In the genomic region with DNA sequence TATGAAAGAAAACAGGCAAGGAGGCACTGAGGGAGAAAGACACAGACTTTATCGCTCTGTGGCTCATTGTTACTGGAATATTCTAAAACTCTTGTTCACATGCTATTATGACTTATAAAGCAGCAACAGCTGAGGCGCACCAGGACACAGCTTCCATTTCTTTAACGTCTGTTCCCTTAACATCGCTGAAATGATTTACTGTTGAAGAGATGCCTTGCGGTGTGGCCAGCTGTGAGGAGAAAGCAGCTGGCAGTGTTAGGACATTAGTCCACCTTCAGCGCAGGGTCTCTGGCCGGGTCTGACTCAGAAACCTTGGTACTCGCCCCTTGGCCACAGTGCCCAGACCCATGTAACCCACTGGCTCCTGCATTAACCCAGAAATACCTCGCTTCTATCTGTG, we compare ENCODE assay signal across 2 cellular contexts.
TF ChIP-seq lines count a peak whose summit lies in the region.

No MANE protein-coding gene starts in this region.

TF ChIP-seq in HCT116, 20 proteins besides CTCF, POLR2A, EP300 and RAD21:
- TF ChIP-seq FOSL1 (IDR thresholded peaks at IDR 0.05; ENCODE audit: low read depth) (no peak), REST (IDR thresholded peaks at IDR 0.05; ENCODE audit: low read depth) (no peak), MAX (IDR thresholded peaks at IDR 0.05) (no peak), YY1 (IDR thresholded peaks at IDR 0.05; ENCODE audit: extremely low read depth, insufficient replicate concordance, low read depth, low read length) (no peak), ZFX (IDR thresholded peaks at IDR 0.05) (no peak), EZH2phosphoT487 (IDR thresholded peaks at IDR 0.05; ENCODE audit: borderline replicate concordance) (no peak), ZNF274 (IDR thresholded peaks at IDR 0.05; ENCODE audit: low read depth, low read length) (no peak), EZH2 (IDR thresholded peaks at IDR 0.05) (no peak), TCF7L2 (IDR thresholded peaks at IDR 0.05; ENCODE audit: borderline replicate concordance, extremely low read depth, insufficient read depth, insufficient read length) (no peak), EGR1 (IDR thresholded peaks at IDR 0.05; ENCODE audit: low read depth) (no peak), SP1 (IDR thresholded peaks at IDR 0.05; ENCODE audit: low read depth) (no peak), POLR2AphosphoS5 (IDR thresholded peaks at IDR 0.05; ENCODE audit: low read depth, low read length) (no peak), SIN3A (IDR thresholded peaks at IDR 0.05; ENCODE audit: low read depth) (no peak), ELF1 (IDR thresholded peaks at IDR 0.05; ENCODE audit: borderline replicate concordance, low read depth) (no peak), CEBPB (IDR thresholded peaks at IDR 0.05; ENCODE audit: low read depth) (no peak), JUND (IDR thresholded peaks at IDR 0.05) (no peak)
- TF ChIP-seq, protein P1, sequence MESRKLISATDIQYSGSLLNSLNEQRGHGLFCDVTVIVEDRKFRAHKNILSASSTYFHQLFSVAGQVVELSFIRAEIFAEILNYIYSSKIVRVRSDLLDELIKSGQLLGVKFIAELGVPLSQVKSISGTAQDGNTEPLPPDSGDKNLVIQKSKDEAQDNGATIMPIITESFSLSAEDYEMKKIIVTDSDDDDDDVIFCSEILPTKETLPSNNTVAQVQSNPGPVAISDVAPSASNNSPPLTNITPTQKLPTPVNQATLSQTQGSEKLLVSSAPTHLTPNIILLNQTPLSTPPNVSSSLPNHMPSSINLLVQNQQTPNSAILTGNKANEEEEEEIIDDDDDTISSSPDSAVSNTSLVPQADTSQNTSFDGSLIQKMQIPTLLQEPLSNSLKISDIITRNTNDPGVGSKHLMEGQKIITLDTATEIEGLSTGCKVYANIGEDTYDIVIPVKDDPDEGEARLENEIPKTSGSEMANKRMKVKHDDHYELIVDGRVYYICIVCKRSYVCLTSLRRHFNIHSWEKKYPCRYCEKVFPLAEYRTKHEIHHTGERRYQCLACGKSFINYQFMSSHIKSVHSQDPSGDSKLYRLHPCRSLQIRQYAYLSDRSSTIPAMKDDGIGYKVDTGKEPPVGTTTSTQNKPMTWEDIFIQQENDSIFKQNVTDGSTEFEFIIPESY (IDR thresholded peaks at IDR 0.05; ENCODE audit: extremely low read depth, insufficient replicate concordance, low read length) = no peak
- TF ChIP-seq, protein P2, sequence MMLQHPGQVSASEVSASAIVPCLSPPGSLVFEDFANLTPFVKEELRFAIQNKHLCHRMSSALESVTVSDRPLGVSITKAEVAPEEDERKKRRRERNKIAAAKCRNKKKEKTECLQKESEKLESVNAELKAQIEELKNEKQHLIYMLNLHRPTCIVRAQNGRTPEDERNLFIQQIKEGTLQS (IDR thresholded peaks at IDR 0.05) = no peak

TF ChIP-seq in HepG2, 621 proteins besides CTCF, POLR2A, EP300 and RAD21:
- no peak for TF ChIP-seq ZMYM3 (CRISPR knock-in tag; IDR thresholded peaks at IDR 0.05)
- TF ChIP-seq SIX1 (CRISPR knock-in tag; IDR thresholded peaks at IDR 0.05; ENCODE audit: borderline replicate concordance) = no peak
- no peak for TF ChIP-seq ZNF205 (CRISPR knock-in tag; IDR thresholded peaks at IDR 0.05)
- TF ChIP-seq NFRKB (IDR thresholded peaks at IDR 0.05) = no peak
- no peak for TF ChIP-seq FOXK1 (CRISPR knock-in tag; IDR thresholded peaks at IDR 0.05; ENCODE audit: borderline replicate concordance, low read depth)
